Comparison of ENCODE assay signal across 8 cellular contexts in the genomic region with DNA sequence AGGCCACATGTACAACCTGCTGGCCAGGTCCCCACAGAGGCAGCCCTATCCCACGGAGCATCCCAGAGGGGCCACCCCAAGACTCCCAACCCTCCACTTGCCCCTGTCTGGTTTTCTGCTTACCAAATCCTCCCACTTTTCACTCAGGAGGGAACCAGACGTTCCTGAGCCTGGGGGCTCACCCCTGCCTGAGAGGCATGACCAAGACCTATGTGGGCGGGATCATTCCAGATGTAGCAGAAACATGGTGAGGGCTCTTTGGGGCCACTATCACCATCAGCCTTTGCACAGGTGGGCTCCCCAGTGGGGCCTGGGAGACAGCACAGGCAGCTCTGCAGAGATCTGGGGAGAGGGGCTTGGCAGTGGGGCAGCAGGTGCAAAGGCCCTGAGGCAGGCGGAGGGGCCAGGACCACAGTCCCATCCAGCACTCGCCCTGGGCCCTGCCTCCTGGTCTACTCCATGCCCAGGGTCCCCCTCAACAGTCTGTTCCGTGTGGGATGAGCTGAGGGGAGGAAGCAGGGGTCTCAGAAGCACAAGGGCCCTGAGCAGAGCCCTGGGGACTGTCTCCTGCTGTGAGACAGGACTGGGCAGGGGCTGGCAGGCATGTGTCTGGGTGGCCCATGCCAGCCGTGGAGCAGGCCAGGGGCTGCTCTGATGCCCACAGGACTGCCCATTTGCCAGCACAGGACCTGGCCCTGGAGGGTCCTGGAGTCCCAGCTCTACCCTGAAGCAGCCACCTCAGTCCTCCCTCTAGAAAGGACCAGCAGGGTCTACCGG. TPM values are rescaled to one million over a fixed set of nuclear protein-coding genes. Genes with fewer than 3 reads are reported as not detected.
DNase-seq lines count a peak whose midpoint lies in the region; ATAC-seq and TF ChIP-seq lines count a peak whose summit lies in the region.

No MANE protein-coding gene starts in this region.

- H3K9me3 Mint-ChIP-seq in effector memory CD8-positive, alpha-beta T cell, result no peaks in the 10 kb centered on the region

- WGBS in psoas muscle, 3 donors, result 79 to 86% (median 84%) methylated on average over 7 to 8 of the region's 8 CpGs

- H3K36me3 Mint-ChIP-seq in effector memory CD8-positive, alpha-beta T cell (ENCODE audit: insufficient read depth), result peaks cover 63% of the 10 kb centered on the region

- H3K9me3 ChIP-seq in SJCRH30 (replicated peaks) (peaks cover 4% of the 10 kb centered on the region; the same call in 1 of the 2 replicates), psoas muscle (no peaks in the 10 kb centered on the region)

- H3K27me3 Mint-ChIP-seq in effector memory CD8-positive, alpha-beta T cell, result no peaks in the 10 kb centered on the region

- H3K36me3 ChIP-seq in SJCRH30 (no peaks in the 10 kb centered on the region), psoas muscle (ENCODE audit: insufficient read depth in 1 of 2, low read depth in 1 of 2) (no peaks in the 10 kb centered on the region)

- H3K27ac ChIP-seq in SJCRH30 (no peak overlapping the region), psoas muscle (peak overlapping the region; percentile 97)

- ATAC-seq in effector memory CD8-positive, alpha-beta T cell (replicated peaks), result no peak
- ATAC-seq in psoas muscle (no peak), HG02870 (IDR thresholded peaks at IDR 0.05; ENCODE audit: unreplicated experiment) (no peak), HG03342 (IDR thresholded peaks at IDR 0.05; ENCODE audit: unreplicated experiment) (no peak)

- DNase-seq in Daoy (ENCODE audit: low read depth), result peak; percentile 3
- DNase-seq in SJCRH30, result peak; percentile 13
- DNase-seq in effector memory CD8-positive, alpha-beta T cell, result no peak
- DNase-seq in psoas muscle, result peak; percentile 24 to 53
- no peak for DNase-seq in NCI-H2196 (lab: John Stamatoyannopoulos, UW; ENCODE audit: unreplicated experiment)
- DNase-seq in AG08395 (ENCODE audit: low spot score), result no peak

- no peak for TF ChIP-seq CTCF in psoas muscle (IDR thresholded peaks at IDR 0.05)

- no peaks in the 10 kb centered on the region for H3K27me3 ChIP-seq in SJCRH30
- H3K27me3 ChIP-seq in psoas muscle (ENCODE audit: insufficient read depth in 3 of 3, low read length in 2 of 3), result no peaks in the 10 kb centered on the region

- H3K4me3 Mint-ChIP-seq in effector memory CD8-positive, alpha-beta T cell, result peak overlapping the region; percentile 80 to 87

- intact Hi-C loops in psoas muscle (cut with DNase I), result no loop called here

- H3K4me3 ChIP-seq in SJCRH30 (no peak overlapping the region), psoas muscle (no peak overlapping the region)

- H3K4me1 ChIP-seq in SJCRH30 (peaks cover 24% of the 10 kb centered on the region), psoas muscle (peaks cover 49% of the 10 kb centered on the region)

- peak overlapping the region; percentile 97 to 98 for H3K27ac Mint-ChIP-seq in effector memory CD8-positive, alpha-beta T cell

- H3K4me1 Mint-ChIP-seq in effector memory CD8-positive, alpha-beta T cell (ENCODE audit: low read depth in 2 of 2), result peaks cover 12 to 19% of the 10 kb centered on the region in 2 donors

RNA-seq across cellular contexts. Expression of a gene that starts 9.4 kb away (rescaled TPM):
- total RNA-seq in Daoy (2014; rRNA removed; shearing (Covaris generic)), result 73.1 and 87.7 TPM in 2 replicates
- 51.2 and 53.6 TPM in 2 replicates for total RNA-seq in SJCRH30 (2014; rRNA removed; shearing (Covaris generic))
- total RNA-seq in psoas muscle, result 100 to 1,000 TPM in 2 of 4 donors, 10 to 100 TPM in 2; 40.5 to 128 (median 84.5) TPM
- 10 to 100 TPM; 66.4 to 84.5 (median 79.0) TPM for polyA plus RNA-seq in psoas muscle

RNA-seq across cellular contexts. Expression of a gene that starts 42.6 kb away (rescaled TPM):
- total RNA-seq in Daoy (2014; rRNA removed; shearing (Covaris generic)), result not detected in 2 replicates
- total RNA-seq in SJCRH30 (2014; rRNA removed; shearing (Covaris generic)), result not detected in 2 replicates
- not detected for total RNA-seq in psoas muscle
- not detected for polyA plus RNA-seq in psoas muscle

RNA-seq across cellular contexts. Expression of a gene that starts 51.5 kb away (rescaled TPM):
- 59.4 and 82.5 TPM in 2 replicates for total RNA-seq in Daoy (2014; rRNA removed; shearing (Covaris generic))
- total RNA-seq in SJCRH30 (2014; rRNA removed; shearing (Covaris generic)), result 37.6 and 39.7 TPM in 2 replicates
- 10 to 100 TPM in 3 of 4 donors, 1 to 10 TPM in 1; 9.9 to 14.0 (median 11.5) TPM for total RNA-seq in psoas muscle
- polyA plus RNA-seq in psoas muscle, result 10 to 100 TPM in 2 of 3 donors, 1 to 10 TPM in 1; 8.8 to 14.1 (median 11.6) TPM

RNA-seq across cellular contexts. Expression of a gene that starts 51.7 kb away (rescaled TPM):
- total RNA-seq in Daoy (2014; rRNA removed; shearing (Covaris generic)), result 12.6 and 16.3 TPM in 2 replicates
- 24.2 and 24.3 TPM in 2 replicates for total RNA-seq in SJCRH30 (2014; rRNA removed; shearing (Covaris generic))
- 10 to 100 TPM in 2 of 4 donors, 1 to 10 TPM in 2; 6.5 to 10.8 (median 8.7) TPM for total RNA-seq in psoas muscle
- 10 to 100 TPM in 1 of 3 donors, 1 to 10 TPM in 2; 8.0 to 11.0 (median 8.2) TPM for polyA plus RNA-seq in psoas muscle

Comparison
In these comparisons a context has a peak if more than half of its experiments do, and no peak if none do; other contexts are left out.
1. DNase-seq: peak in Daoy (single experiment), SJCRH30 (2 of 2) and psoas muscle (2 of 2); none in effector memory CD8-positive, alpha-beta T cell (0 of 3), NCI-H2196 (single experiment) and AG08395 (single experiment).